In the genomic region with DNA sequence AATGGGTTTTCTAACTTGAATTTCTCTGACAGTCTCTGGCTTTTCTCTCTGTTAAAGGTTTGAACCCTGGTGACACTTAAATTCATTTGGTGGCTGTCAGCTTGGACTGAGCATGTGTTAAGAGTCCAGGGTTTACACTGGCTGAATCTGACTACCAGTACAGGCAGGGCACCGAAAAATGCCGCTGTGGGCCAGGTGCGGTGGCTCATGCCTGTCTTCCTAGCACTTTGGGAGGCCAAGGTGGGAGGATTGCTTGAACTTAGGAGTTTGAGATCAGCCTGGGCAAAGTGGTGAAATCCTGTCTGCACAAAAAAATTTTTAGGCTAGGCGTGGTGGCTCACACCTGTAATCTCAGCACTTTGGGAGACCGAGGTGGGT, we compare ENCODE assay signal across 9 cellular contexts. TPM values are rescaled to one million over a fixed set of nuclear protein-coding genes. Genes with fewer than 3 reads are reported as not detected.
DNase-seq lines count a peak whose midpoint lies in the region; ATAC-seq lines count a peak whose summit lies in the region.
"Had no signal": no experiment of that assay in that cellular context is flagged by ENCODE, and none has a peak within 500 bp of the region (broad histone marks: within the 10 kb centered on the region; RNA-seq: fewer than 3 reads in every experiment).

No MANE protein-coding gene starts in this region.

- intact Hi-C loops in dendritic cell treated with granulocyte-macrophage colony-stimulating factor and Interleukin-4, amounts not matched to agents 40 ng/mL and 50 ng/mL, for 4 days (cut with micrococcal nuclease), result loop anchor here (5.0 kb wide), 2 partner anchors 295 to 770 kb away; a partner anchor contains a TSS
- intact Hi-C loops in sciatic nerve (cut with DNase I), result loop anchor here (10.0 kb wide), 1 partner anchor 762 kb away; no protein-coding TSS in a partner anchor

- peak overlapping the region; percentile 93 for H3K4me3 Mint-ChIP-seq in dendritic cell treated with granulocyte-macrophage colony-stimulating factor and Interleukin-4, amounts not matched to agents 40 ng/mL and 50 ng/mL, for 4 days
- H3K4me3 Mint-ChIP-seq in naive B cell, result peak overlapping the region in 7 of 8 donors; percentile 12 to 99 (median 95)

- H3K4me1 ChIP-seq in BLaER1 (peaks cover 66% of the 10 kb centered on the region), Karpas-422 (ENCODE audit: low read length) (peaks cover 58% of the 10 kb centered on the region)

- peak overlapping the region; percentile 98 for H3K9ac ChIP-seq in BLaER1
- H3K9ac ChIP-seq in Karpas-422 (ENCODE audit: low read length), result peak overlapping the region; percentile 89

- H3K27me3 Mint-ChIP-seq in dendritic cell treated with granulocyte-macrophage colony-stimulating factor and Interleukin-4, amounts not matched to agents 40 ng/mL and 50 ng/mL, for 4 days, result no peaks in the 10 kb centered on the region
- no peaks in the 10 kb centered on the region for H3K27me3 Mint-ChIP-seq in naive B cell

- H4K20me1 ChIP-seq in BLaER1, result peaks cover 36% of the 10 kb centered on the region
- H4K20me1 ChIP-seq in Karpas-422 (ENCODE audit: insufficient read depth, low read depth, low read length), result 0 out of 2 replicates have a peak, but pooled peaks cover 4% of the 10 kb centered on the region

- ATAC-seq in naive B cell (ENCODE audit: low read depth in 2 of 2), result no peak
- ATAC-seq in HG03442 (IDR thresholded peaks at IDR 0.05; ENCODE audit: unreplicated experiment), result no peak
- no peak for ATAC-seq in sciatic nerve

- H3K27me3 ChIP-seq in BLaER1, result no peaks in the 10 kb centered on the region
- no peaks in the 10 kb centered on the region for H3K27me3 ChIP-seq in Karpas-422 (ENCODE audit: low read length)
- H3K27me3 ChIP-seq: SJSA1 had no signal

- peak overlapping the region; percentile 95 for H3K4me2 ChIP-seq in BLaER1
- H3K4me2 ChIP-seq in Karpas-422 (ENCODE audit: low read depth, low read length, poor library complexity, severe bottlenecking), result peak overlapping the region; percentile 78

- H3K9me3 Mint-ChIP-seq in dendritic cell treated with granulocyte-macrophage colony-stimulating factor and Interleukin-4, amounts not matched to agents 40 ng/mL and 50 ng/mL, for 4 days, result no peaks in the 10 kb centered on the region
- no peaks in the 10 kb centered on the region for H3K9me3 Mint-ChIP-seq in naive B cell

- H3K36me3 Mint-ChIP-seq in dendritic cell treated with granulocyte-macrophage colony-stimulating factor and Interleukin-4, amounts not matched to agents 40 ng/mL and 50 ng/mL, for 4 days (ENCODE audit: low read depth), result peaks cover 72% of the 10 kb centered on the region
- peaks cover 0 to 7% of the 10 kb centered on the region in 2 donors for H3K36me3 Mint-ChIP-seq in naive B cell

- DNase-seq in Karpas-422 (no peak), naive B cell (no peak), sciatic nerve (ENCODE audit: low spot score) (no peak), AG08396 (ENCODE audit: low spot score) (no peak), NAMALWA (ENCODE audit: low spot score) (no peak)

- H3K79me2 ChIP-seq in Karpas-422 (ENCODE audit: low read length), result peaks cover 40% of the 10 kb centered on the region

- H3K27ac Mint-ChIP-seq in dendritic cell treated with granulocyte-macrophage colony-stimulating factor and Interleukin-4, amounts not matched to agents 40 ng/mL and 50 ng/mL, for 4 days, result peak overlapping the region; percentile 99
- H3K27ac Mint-ChIP-seq in naive B cell, result peak overlapping the region in 3 of 6 donors; percentile 82 to 99 (median 98)

- H3K27ac ChIP-seq in BLaER1, result peak overlapping the region; percentile 79; the same call in 1 of the 2 replicates
- H3K27ac ChIP-seq in Karpas-422 (ENCODE audit: low read length), result peak overlapping the region; percentile 60; the same call in 1 of the 2 replicates
- H3K27ac ChIP-seq: SJSA1 had no signal

- no peak overlapping the region for H2AFZ ChIP-seq in Karpas-422 (ENCODE audit: low read length)

- H3K9me2 ChIP-seq in Karpas-422 (replicated peaks; ENCODE audit: insufficient read depth, low read length), result no peaks in the 10 kb centered on the region

- peaks cover 27% of the 10 kb centered on the region for H3K36me3 ChIP-seq in BLaER1
- H3K36me3 ChIP-seq in Karpas-422 (ENCODE audit: insufficient read depth, low read length), result peaks cover 4% of the 10 kb centered on the region; the same call in 1 of the 2 replicates

- H3K4me3 ChIP-seq in BLaER1 (peak overlapping the region; percentile 92), Karpas-422 (ENCODE audit: low read length) (peak overlapping the region; percentile 95)

- peaks cover 69% of the 10 kb centered on the region for H3K4me1 Mint-ChIP-seq in dendritic cell treated with granulocyte-macrophage colony-stimulating factor and Interleukin-4, amounts not matched to agents 40 ng/mL and 50 ng/mL, for 4 days (ENCODE audit: low read depth)
- peaks cover 46 to 71% (median 54%) of the 10 kb centered on the region in 3 donors for H3K4me1 Mint-ChIP-seq in naive B cell

- H3K9me3 ChIP-seq in BLaER1, result no peaks in the 10 kb centered on the region
- H3K9me3 ChIP-seq in Karpas-422 (ENCODE audit: low read length), result no peaks in the 10 kb centered on the region

RNA-seq across cellular contexts. Expression of a gene that starts 1.8 kb away (rescaled TPM):
- 27.2 and 51.8 TPM in 2 replicates for total RNA-seq in Karpas-422 (2014; rRNA removed; shearing (Covaris generic); ENCODE audit: low replicate concordance)
- 10 to 100 TPM; 16.5 to 37.3 (median 29.3) TPM for polyA plus RNA-seq in naive B cell (ENCODE audit: low read depth in 6 of 6)
- total RNA-seq in sciatic nerve, result 60.8 TPM

RNA-seq across cellular contexts. Expression of a gene that starts 4.2 kb away (rescaled TPM):
- total RNA-seq in Karpas-422 (2014; rRNA removed; shearing (Covaris generic); ENCODE audit: low replicate concordance), result 17.1 and 26.1 TPM in 2 replicates
- polyA plus RNA-seq in naive B cell (ENCODE audit: low read depth in 6 of 6), result 10 to 100 TPM; 12.5 to 22.5 (median 14.5) TPM
- 21.5 TPM for total RNA-seq in sciatic nerve
